Comparison of ENCODE assay signal across 11 cellular contexts in genomic region chr2:47075361-47076125, GRCh38.
DNase-seq lines count a peak whose midpoint lies in the region; ATAC-seq, FAIRE-seq and TF ChIP-seq lines count a peak whose summit lies in the region.
"Had no signal": no experiment of that assay in that cellular context is flagged by ENCODE, and none has a peak within 500 bp of the region (broad histone marks: within the 10 kb centered on the region; RNA-seq: fewer than 3 reads in every experiment).

No MANE protein-coding gene starts in this region.

- DNase-seq in AG09309 (ENCODE audit: low read depth) (no peak), nephron progenitor cell (no peak), germinal center (ENCODE audit: low spot score) (no peak), HTR-8/SVneo (ENCODE audit: insufficient read length, low spot score) (no peak)
- DNase-seq in stimulated activated CD4-positive, alpha-beta T cell treated with anti-CD3 and anti-CD28 coated beads, Interleukin-12 subunit alpha, Interleukin-12 subunit beta, amount 100 ng/mL, for 4 hours: no peak
- DNase-seq: activated CD4-positive, alpha-beta T cell treated with anti-CD3 and anti-CD28 coated beads, Interleukin-2, amount 50 U/mL, for 4 hours; central memory CD4-positive, alpha-beta T cell had no signal

- H3K9ac ChIP-seq in HUES64 (ENCODE audit: low read depth, low read length): no peak overlapping the region; the same call in 1 of the 2 replicates

- peaks cover 99% of the 10 kb centered on the region for H3K4me1 Mint-ChIP-seq in dendritic cell treated with granulocyte-macrophage colony-stimulating factor and Interleukin-4, amounts not matched to agents 40 ng/mL and 50 ng/mL, for 4 days (ENCODE audit: low read depth)
- peaks cover 85% of the 10 kb centered on the region for H3K4me1 Mint-ChIP-seq in nephron progenitor cell

- H3K36me3 Mint-ChIP-seq in dendritic cell treated with granulocyte-macrophage colony-stimulating factor and Interleukin-4, amounts not matched to agents 40 ng/mL and 50 ng/mL, for 4 days (ENCODE audit: low read depth): peaks cover 85% of the 10 kb centered on the region
- no peaks in the 10 kb centered on the region for H3K36me3 Mint-ChIP-seq in nephron progenitor cell (ENCODE audit: low read depth)

- 0 out of 2 replicates have a peak overlapping the region, but pooled peaks have one; percentile 21 for H3K27ac ChIP-seq in HUES64 (ENCODE audit: low read depth, low read length)

- H3K4me1 ChIP-seq in HUES64 (ENCODE audit: insufficient read depth, low read length): peaks cover 34% of the 10 kb centered on the region

- intact Hi-C loops in dendritic cell treated with granulocyte-macrophage colony-stimulating factor and Interleukin-4, amounts not matched to agents 40 ng/mL and 50 ng/mL, for 4 days (cut with micrococcal nuclease): no loop called here

- no peaks in the 10 kb centered on the region for H3K9me3 Mint-ChIP-seq in dendritic cell treated with granulocyte-macrophage colony-stimulating factor and Interleukin-4, amounts not matched to agents 40 ng/mL and 50 ng/mL, for 4 days
- H3K9me3 Mint-ChIP-seq in nephron progenitor cell: no peaks in the 10 kb centered on the region

- H3K9me3 ChIP-seq in HUES64 (ENCODE audit: insufficient read depth, low read depth, low read length): no peaks in the 10 kb centered on the region
- H3K9me3 ChIP-seq: suprapubic skin had no signal

- no peak for FAIRE-seq in HTR-8/SVneo (lab: Jason Lieb, UNC)

- H3K36me3 ChIP-seq in HUES64 (ENCODE audit: insufficient read depth, low read length): no peaks in the 10 kb centered on the region
- H3K36me3 ChIP-seq: suprapubic skin had no signal

- peak; percentile 15 for TF ChIP-seq CTCF in AG09309 (IDR thresholded peaks at IDR 0.05; ENCODE audit: control insufficient read depth, insufficient read depth, low read depth, low read length, missing control alignments)
- TF ChIP-seq CTCF in nephron progenitor cell (IDR thresholded peaks at IDR 0.05): no peak

- H3K27me3 ChIP-seq in HUES64 (ENCODE audit: insufficient read depth, low read length): no peaks in the 10 kb centered on the region
- H3K27me3 ChIP-seq: suprapubic skin had no signal

- H3K4me3 Mint-ChIP-seq in dendritic cell treated with granulocyte-macrophage colony-stimulating factor and Interleukin-4, amounts not matched to agents 40 ng/mL and 50 ng/mL, for 4 days: no peak overlapping the region
- no peak overlapping the region for H3K4me3 Mint-ChIP-seq in nephron progenitor cell

- H3K4me3 ChIP-seq in AG09309 (ENCODE audit: control insufficient read depth, low read depth, low read length) (no peak overlapping the region), HUES64 (ENCODE audit: low read length) (no peak overlapping the region)
- H3K4me3 ChIP-seq: suprapubic skin had no signal

- no peaks in the 10 kb centered on the region for H3K27me3 Mint-ChIP-seq in dendritic cell treated with granulocyte-macrophage colony-stimulating factor and Interleukin-4, amounts not matched to agents 40 ng/mL and 50 ng/mL, for 4 days
- H3K27me3 Mint-ChIP-seq in nephron progenitor cell (ENCODE audit: low read depth, poor library complexity): peaks cover 3% of the 10 kb centered on the region

- ATAC-seq in HG03571 (IDR thresholded peaks at IDR 0.05; ENCODE audit: unreplicated experiment): no peak

- peak overlapping the region; percentile 98 for H3K27ac Mint-ChIP-seq in dendritic cell treated with granulocyte-macrophage colony-stimulating factor and Interleukin-4, amounts not matched to agents 40 ng/mL and 50 ng/mL, for 4 days
- peak overlapping the region; percentile 68 for H3K27ac Mint-ChIP-seq in nephron progenitor cell

- WGBS in HUES64: 87% methylated on average over 6 of the region's 6 CpGs
